In the genomic region with DNA sequence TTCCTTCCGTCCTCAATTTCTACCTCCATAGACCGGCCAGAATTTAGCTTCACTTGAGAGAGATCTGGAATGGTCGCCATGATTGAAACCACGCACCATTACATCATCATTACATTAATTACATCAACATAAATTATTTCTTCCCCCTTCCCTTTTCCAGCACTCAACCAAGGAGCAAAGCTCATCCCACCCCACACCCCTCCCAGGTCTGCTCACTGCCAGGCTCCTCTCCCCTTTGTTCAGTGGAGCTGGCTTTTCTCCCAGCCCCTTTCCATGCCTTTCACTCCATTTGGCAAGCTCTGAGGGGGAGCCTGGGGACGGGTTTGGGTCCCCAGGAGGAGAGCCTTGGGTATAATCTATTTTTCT, we compare ENCODE assay signal across 11 cellular contexts. TPM values are rescaled to one million over a fixed set of nuclear protein-coding genes. Genes with fewer than 3 reads are reported as not detected.
DNase-seq lines count a peak whose midpoint lies in the region; ATAC-seq and TF ChIP-seq lines count a peak whose summit lies in the region.
"Had no signal": no experiment of that assay in that cellular context is flagged by ENCODE, and none has a peak within 500 bp of the region (broad histone marks: within the 10 kb centered on the region; RNA-seq: fewer than 3 reads in every experiment).

No MANE protein-coding gene starts in this region.

- no peak for DNase-seq in GM23248
- no peak for DNase-seq in left colon
- DNase-seq in GM13977 (ENCODE audit: low spot score), result no peak
- no peak for DNase-seq in HUDEP-2 (lab: John Stamatoyannopoulos, UW; ENCODE audit: unreplicated experiment in 76 of 76)
- no peak for DNase-seq in RKO (ENCODE audit: low spot score)
- DNase-seq in SIG-M5 treated with dmso at 0.1 percent for 504 hours (lab: John Stamatoyannopoulos, UW; ENCODE audit: unreplicated experiment), result no peak
- DNase-seq: NCI-H1694 treated with DMSO at 0.1 percent for 48 hours; stimulated activated CD4-positive, alpha-beta T cell treated with anti-CD3 and anti-CD28 coated beads, Interleukin-1b, Interleukin-23, amount 100 ng/mL, for 48 hours had no signal

- H3F3A ChIP-seq in GM23248 (ENCODE audit: insufficient read depth), result peaks cover 86% of the 10 kb centered on the region

- H3K4me3 ChIP-seq in ACC112 (ENCODE audit: low read depth, low read length), result no peak overlapping the region
- H3K4me3 ChIP-seq in GM23248, result no peak overlapping the region
- H3K4me3 ChIP-seq: suprapubic skin had no signal

- TF ChIP-seq CTCF in VCaP (conservative IDR thresholded peaks at IDR 0.05) (no peak), GM13977 (IDR thresholded peaks at IDR 0.05; ENCODE audit: extremely low read depth, insufficient read depth, missing control alignments) (no peak)

- H2AFZ ChIP-seq in ACC112 (ENCODE audit: low read length, unreplicated experiment), result no peak overlapping the region
- H2AFZ ChIP-seq in GM23248, result no peak overlapping the region

- WGBS in GM23248 (ENCODE audit: low coverage in 1 of 2, low lambda C conversion rate in 2 of 2, missing lambda C conversion rate in 2 of 2), 2 experiments, result 53% methylated on average over 5 of the region's 5 CpGs

- H3K9me2 ChIP-seq in GM23248 (ENCODE audit: insufficient read depth), result no peaks in the 10 kb centered on the region

- 0 out of 2 replicates have a peak, but pooled peaks cover 3% of the 10 kb centered on the region for H4K20me1 ChIP-seq in GM23248 (ENCODE audit: insufficient read depth)

- H3K27me3 ChIP-seq in ACC112 (ENCODE audit: insufficient read depth, low read length) (no peaks in the 10 kb centered on the region), GM23248 (replicated peaks; ENCODE audit: insufficient read depth) (no peaks in the 10 kb centered on the region)
- H3K27me3 ChIP-seq: suprapubic skin had no signal

- peaks cover 44% of the 10 kb centered on the region for H3K36me3 ChIP-seq in ACC112 (ENCODE audit: insufficient read depth, low read length)
- H3K36me3 ChIP-seq in GM23248 (ENCODE audit: low read depth), result peaks cover 51% of the 10 kb centered on the region

- peaks cover 9% of the 10 kb centered on the region for H3K4me1 ChIP-seq in ACC112 (ENCODE audit: control insufficient read depth, insufficient read depth, low read length, unreplicated experiment)
- 0 out of 2 replicates have a peak, but pooled peaks cover 5% of the 10 kb centered on the region for H3K4me1 ChIP-seq in GM23248 (ENCODE audit: insufficient read depth)

- peak; percentile 8 for ATAC-seq in left colon

- peaks cover 26% of the 10 kb centered on the region for H3K79me2 ChIP-seq in ACC112 (ENCODE audit: control insufficient read depth, insufficient read depth, low read length, unreplicated experiment)
- H3K79me2 ChIP-seq in GM23248 (ENCODE audit: insufficient read depth), result peaks cover 37% of the 10 kb centered on the region

- in situ Hi-C loops in GM23248 (cut with MboI), result no loop called here
- in situ Hi-C loops in GM13977 (cut with MboI; ENCODE audit: low pct_unique_long_range_greater_than_20kb, low sequenced_read_pairs, unreplicated experiment), result no loop called here

- H3K4me2 ChIP-seq in GM23248 (ENCODE audit: unreplicated experiment), result no peak overlapping the region

- intact Hi-C loops in left colon (cut with DNase I, micrococcal nuclease), result no loop called here

- H3K27ac ChIP-seq in ACC112 (ENCODE audit: low read depth, low read length) (0 out of 2 replicates have a peak overlapping the region, but pooled peaks have one; percentile 8), GM23248 (peak overlapping the region; percentile 39; the same call in 1 of the 2 replicates), VCaP (peak overlapping the region; percentile 8; the same call in 1 of the 2 replicates)
- H3K27ac ChIP-seq: suprapubic skin had no signal

- H3K9me3 ChIP-seq in GM23248 (ENCODE audit: low read depth), result no peaks in the 10 kb centered on the region
- H3K9me3 ChIP-seq: suprapubic skin had no signal

- H3K9ac ChIP-seq in GM23248, result peak overlapping the region; percentile 8; the same call in 1 of the 2 replicates

RNA-seq across cellular contexts. Expression of a gene that starts 8.4 kb away (rescaled TPM):
- 2,598 and 3,224 TPM in 2 replicates for total RNA-seq in GM23248 (2014; rRNA removed; shearing (Covaris generic))
- polyA plus RNA-seq in GM23248 (2016; fragmentation: Nextera tagmentation; extraction: Ambion mirVana), result 837 and 864 TPM in 2 replicates
- 1,000 to 10,000 TPM; 1,192 to 1,207 TPM for total RNA-seq in left colon

RNA-seq across cellular contexts. Expression of a gene that starts 12.2 kb away (rescaled TPM):
- 17.5 and 18.6 TPM in 2 replicates for total RNA-seq in GM23248 (2014; rRNA removed; shearing (Covaris generic))
- 3.8 and 4.3 TPM in 2 replicates for polyA plus RNA-seq in GM23248 (2016; fragmentation: Nextera tagmentation; extraction: Ambion mirVana)
- 10 to 100 TPM; 21.5 to 32.0 TPM for total RNA-seq in left colon

RNA-seq across cellular contexts. Expression of a gene that starts 25.6 kb away (rescaled TPM):
- total RNA-seq in GM23248 (2014; rRNA removed; shearing (Covaris generic)), result 6.6 and 7.8 TPM in 2 replicates
- 4.1 and 5.3 TPM in 2 replicates for polyA plus RNA-seq in GM23248 (2016; fragmentation: Nextera tagmentation; extraction: Ambion mirVana)
- 10 to 100 TPM; 11.4 to 13.1 TPM for total RNA-seq in left colon

RNA-seq across cellular contexts. Expression of a gene that starts 30.3 kb away (rescaled TPM):
- total RNA-seq in GM23248 (2014; rRNA removed; shearing (Covaris generic)), result 1.4 and 6.8 TPM in 2 replicates
- polyA plus RNA-seq in GM23248 (2016; fragmentation: Nextera tagmentation; extraction: Ambion mirVana), result 2.5 and 3.1 TPM in 2 replicates
- 10 to 100 TPM in 1 of 2 donors, 1 to 10 TPM in 1; 5.8 to 14.2 TPM for total RNA-seq in left colon
